In genomic region chr1:173532237-173532636, GRCh38 we compare ENCODE assay signal across 14 cellular contexts. TPM values are rescaled to one million over a fixed set of nuclear protein-coding genes. Genes with fewer than 3 reads are reported as not detected.
DNase-seq lines count a peak whose midpoint lies in the region; ATAC-seq, FAIRE-seq and TF ChIP-seq lines count a peak whose summit lies in the region.
"Had no signal": no experiment of that assay in that cellular context is flagged by ENCODE, and none has a peak within 500 bp of the region (broad histone marks: within the 10 kb centered on the region; RNA-seq: fewer than 3 reads in every experiment).

No MANE protein-coding gene starts in this region.

- H3K36me3 ChIP-seq in liver (ENCODE audit: control insufficient read depth in 4 of 4, insufficient read depth in 3 of 4, low read depth in 1 of 4, low read length in 3 of 4): no peaks in the 10 kb centered on the region
- no peaks in the 10 kb centered on the region for H3K36me3 ChIP-seq in HepG2 (replicated peaks in 1 of 2; ENCODE audit: control insufficient read depth in 1 of 2, insufficient read depth in 2 of 2, low read length in 2 of 2)
- no peaks in the 10 kb centered on the region for H3K36me3 ChIP-seq in SK-N-SH (replicated peaks in 1 of 2; ENCODE audit: control insufficient read depth in 1 of 2, insufficient read depth in 2 of 2, low read length in 1 of 2)
- no peaks in the 10 kb centered on the region for H3K36me3 ChIP-seq in thyroid gland

- no peaks in the 10 kb centered on the region for H3F3A ChIP-seq in SK-N-SH (replicated peaks; ENCODE audit: insufficient read depth)

- intact Hi-C loops in HepG2 (cut with micrococcal nuclease; ENCODE audit: unreplicated experiment) (no loop called here), thyroid gland (cut with DNase I) (no loop called here)

- no peaks in the 10 kb centered on the region for H3K9me2 ChIP-seq in SK-N-SH

- H3K36me3 Mint-ChIP-seq in immature natural killer cell (no peaks in the 10 kb centered on the region), WTC11 (no peaks in the 10 kb centered on the region)

- TF ChIP-seq EP300 in HepG2 (IDR thresholded peaks at IDR 0.05; ENCODE audit: low read depth in 2 of 2, low read length in 2 of 2): no peak
- TF ChIP-seq EP300 in HepG2 (CRISPR knock-in tag; IDR thresholded peaks at IDR 0.05; ENCODE audit: borderline replicate concordance): no peak
- no peak for TF ChIP-seq EP300 in SK-N-SH (IDR thresholded peaks at IDR 0.05; ENCODE audit: borderline replicate concordance in 1 of 2, low read depth in 1 of 2, low read length in 1 of 2)

- H3K9ac ChIP-seq in liver (ENCODE audit: low read depth in 1 of 2, low read length in 2 of 2): peak overlapping the region in 1 of 2 donors; percentile 28
- H3K9ac ChIP-seq in HepG2 (ENCODE audit: insufficient read depth, low read depth, low read length): no peak overlapping the region
- H3K9ac ChIP-seq in SK-N-SH: no peak overlapping the region

- TF ChIP-seq RAD21 in liver (IDR thresholded peaks at IDR 0.05) (no peak), HepG2 (CRISPR knock-in tag; IDR thresholded peaks at IDR 0.05) (no peak), SK-N-SH (IDR thresholded peaks at IDR 0.05; ENCODE audit: low read length) (no peak)

- peaks cover 0 to 2% (median 0%) of the 10 kb centered on the region in 3 donors for H3K27me3 Mint-ChIP-seq in immature natural killer cell (ENCODE audit: low read depth in 3 of 3)
- H3K27me3 Mint-ChIP-seq in WTC11 (ENCODE audit: low read depth): no peaks in the 10 kb centered on the region

- H2AFZ ChIP-seq in HepG2 (ENCODE audit: low read length): no peak overlapping the region
- peak overlapping the region; percentile 69 for H2AFZ ChIP-seq in SK-N-SH (ENCODE audit: low read depth)

- H3K9me3 Mint-ChIP-seq in immature natural killer cell (no peaks in the 10 kb centered on the region), WTC11 (no peaks in the 10 kb centered on the region)

- H3K4me3 Mint-ChIP-seq in immature natural killer cell (peak overlapping the region in 2 of 5 donors; percentile 24 to 67), WTC11 (no peak overlapping the region)

- CTCF ChIA-PET in HepG2 (lab: Yijun Ruan, JAX; ENCODE audit: low intra/inter-chr PET ratio, low total read pairs): no interaction called here
- CTCF ChIA-PET in SK-N-SH (lab: Yijun Ruan, JAX): no interaction called here
- CTCF ChIA-PET in WTC11 (lab: Charles Lee): no interaction called here

- BruUV-seq in HepG2 (replicated peaks; lab: Mats Ljungman, UMichigan): no TSS peak

- POLR2A ChIA-PET in HepG2 (lab: Yijun Ruan, JAX) (no interaction called here), SK-N-SH (lab: Yijun Ruan, JAX) (no interaction called here), WTC11 (lab: Charles Lee) (no interaction called here)

- H3K27ac Mint-ChIP-seq in immature natural killer cell: peak overlapping the region in 4 of 6 donors; percentile 6 to 61 (median 28)
- no peak overlapping the region for H3K27ac Mint-ChIP-seq in WTC11

- no peak for ATAC-seq in HepG2
- no peak for ATAC-seq in WTC11
- ATAC-seq in GM21390 (IDR thresholded peaks at IDR 0.05; ENCODE audit: unreplicated experiment): no peak
- ATAC-seq: psoas muscle had no signal

- DNase-seq in HepG2 (ENCODE audit: low spot score): no peak
- DNase-seq in SK-N-SH: no peak
- DNase-seq in immature natural killer cell: no peak
- DNase-seq in WTC11 (ENCODE audit: low spot score): no peak
- no peak for DNase-seq in NCI-H526 treated with DMSO at 0.1 percent for 48 hours (lab: John Stamatoyannopoulos, UW)
- no peak for DNase-seq in thyroid gland
- DNase-seq: DMS79, NCI-H2227 treated with DMSO at 0.1 percent for 48 hours, psoas muscle, trophoblast cell had no signal

- H3K79me2 ChIP-seq in HepG2 (ENCODE audit: insufficient read depth, low read length) (no peaks in the 10 kb centered on the region), SK-N-SH (ENCODE audit: insufficient read depth) (no peaks in the 10 kb centered on the region)

- peaks cover 4 to 10% of the 10 kb centered on the region in 2 donors for H3K4me1 Mint-ChIP-seq in immature natural killer cell
- H3K4me1 Mint-ChIP-seq in WTC11: peaks cover 47% of the 10 kb centered on the region

- TF ChIP-seq CTCF in liver (IDR thresholded peaks at IDR 0.05; ENCODE audit: low read depth, low read length, missing input control) (no peak), HepG2 (CRISPR knock-in tag; IDR thresholded peaks at IDR 0.05) (no peak), SK-N-SH (IDR thresholded peaks at IDR 0.05) (no peak), WTC11 (IDR thresholded peaks at IDR 0.05) (no peak), thyroid gland (IDR thresholded peaks at IDR 0.05) (no peak)

- H3K4me2 ChIP-seq in HepG2 (ENCODE audit: low read depth, low read length) (no peak overlapping the region), SK-N-SH (peak overlapping the region; percentile 22; the same call in 1 of the 2 replicates)

- H3K27ac ChIP-seq in liver (ENCODE audit: low read depth in 1 of 2, low read length in 2 of 2) (no peak overlapping the region), HepG2 (ENCODE audit: extremely low read length, insufficient read depth, low read length) (no peak overlapping the region), SK-N-SH (ENCODE audit: low read depth in 2 of 2, low read length in 1 of 2) (no peak overlapping the region), thyroid gland (no peak overlapping the region)
- H3K27ac ChIP-seq: psoas muscle had no signal

- H3K4me3 ChIP-seq in liver (ENCODE audit: low read depth in 1 of 3, low read length in 3 of 3) (no peak overlapping the region), HepG2 (replicated peaks in 1 of 3; ENCODE audit: insufficient read depth in 1 of 3, low read depth in 2 of 3, low read length in 3 of 3) (no peak overlapping the region), SK-N-SH (ENCODE audit: low read depth in 2 of 2, low read length in 1 of 2) (no peak overlapping the region), thyroid gland (replicated peaks in 1 of 3) (no peak overlapping the region)
- H3K4me3 ChIP-seq: psoas muscle had no signal

- in situ Hi-C loops in HepG2 (cut with HindIII; ENCODE audit: extremely low pct_ligation_motif_present, low pct_unique_long_range_greater_than_20kb): no loop called here

- H3K4me1 ChIP-seq in liver (ENCODE audit: control insufficient read depth in 4 of 4, insufficient read depth in 4 of 4, low read length in 3 of 4) (peaks cover 0 to 10% (median 5%) of the 10 kb centered on the region in 4 donors), HepG2 (ENCODE audit: insufficient read depth, low read length) (no peaks in the 10 kb centered on the region), SK-N-SH (ENCODE audit: control insufficient read depth in 1 of 2, insufficient read depth in 2 of 2, low read depth in 1 of 2, low read length in 1 of 2) (no peaks in the 10 kb centered on the region; a peak in 1 of 4 replicates), thyroid gland (no peaks in the 10 kb centered on the region)
- H3K4me1 ChIP-seq: psoas muscle had no signal

- FAIRE-seq in HepG2 (lab: Jason Lieb, UNC): no peak
- FAIRE-seq: endometrium, islet of Langerhans had no signal

- no peaks in the 10 kb centered on the region for H4K20me1 ChIP-seq in HepG2 (ENCODE audit: insufficient read depth, low read length)
- H4K20me1 ChIP-seq in SK-N-SH (ENCODE audit: insufficient read depth): no peaks in the 10 kb centered on the region

- no peaks in the 10 kb centered on the region for H3K9me3 ChIP-seq in liver (ENCODE audit: control insufficient read depth in 4 of 4, low read length in 3 of 4)
- H3K9me3 ChIP-seq in HepG2 (ENCODE audit: low read length): no peaks in the 10 kb centered on the region
- no peaks in the 10 kb centered on the region for H3K9me3 ChIP-seq in SK-N-SH
- H3K9me3 ChIP-seq in thyroid gland: no peaks in the 10 kb centered on the region
- H3K9me3 ChIP-seq: psoas muscle had no signal

- H3K27me3 ChIP-seq in liver (ENCODE audit: control insufficient read depth in 4 of 4, insufficient read depth in 4 of 4, low read length in 3 of 4) (no peaks in the 10 kb centered on the region), HepG2 (ENCODE audit: control insufficient read depth in 1 of 2, insufficient read depth in 2 of 2, low read length in 2 of 2) (no peaks in the 10 kb centered on the region), SK-N-SH (ENCODE audit: insufficient read depth) (no peaks in the 10 kb centered on the region), thyroid gland (no peaks in the 10 kb centered on the region)

- TF ChIP-seq POLR2A in HepG2 (IDR thresholded peaks at IDR 0.05; ENCODE audit: insufficient read depth in 1 of 2, low read depth in 2 of 2, low read length in 2 of 2): no peak
- TF ChIP-seq POLR2A in thyroid gland (IDR thresholded peaks at IDR 0.05): no peak

RNA-seq across cellular contexts. Expression of gene PRDX6, which starts 55.1 kb away (rescaled TPM):
- total RNA-seq in liver (100 to 1,000 TPM; 147 to 161 TPM), HepG2 (2016; rRNA removed; fragmentation: Illumina TruSeq; extraction: Trizol) (309 and 409 TPM in 2 replicates), WTC11 (2021) (512 to 538 TPM (median 516 TPM) in 3 replicates), thyroid gland (100 to 1,000 TPM; 161 to 301 (median 233) TPM)
- polyA plus RNA-seq in liver (100 to 1,000 TPM; 320 to 370 TPM), HepG2 (2011; rRNA removed) (182 and 224 TPM in 2 replicates), SK-N-SH (2012; rRNA removed) (224 and 270 TPM in 2 replicates), immature natural killer cell (100 to 1,000 TPM; 104 to 138 (median 108) TPM)
- 101 and 108 TPM in 2 replicates for total RNA-seq in HepG2 (2016; cell fraction: cytosol; rRNA removed; fragmentation: Illumina TruSeq; extraction: Trizol; ENCODE audit: low read depth)
- total RNA-seq in HepG2 (2016; cell fraction: insoluble cytoplasmic fraction; rRNA removed; fragmentation: Illumina TruSeq; extraction: Trizol): 290 and 420 TPM in 2 replicates
- 163 and 164 TPM in 2 replicates for total RNA-seq in HepG2 (2016; cell fraction: membrane; rRNA removed; fragmentation: Illumina TruSeq; extraction: Trizol)
- 158 and 162 TPM in 2 replicates for total RNA-seq in HepG2 (2016; cell fraction: nucleus; rRNA removed; fragmentation: Illumina TruSeq; extraction: Trizol)
- polyA plus RNA-seq in HepG2 (2011; cell fraction: cytosol; rRNA removed): 148 and 182 TPM in 2 replicates
- 77.5 and 98.5 TPM in 2 replicates for polyA plus RNA-seq in HepG2 (2011; cell fraction: nucleus; rRNA removed)
- 214 and 298 TPM in 2 replicates for polyA plus RNA-seq in HepG2 (2012)
- polyA plus RNA-seq in HepG2 (2016; cell fraction: cytosol; fragmentation: Illumina TruSeq; extraction: Trizol; ENCODE audit: low read depth): 220 and 232 TPM in 2 replicates
- 592 and 617 TPM in 2 replicates for polyA plus RNA-seq in HepG2 (2016; cell fraction: insoluble cytoplasmic fraction; fragmentation: Illumina TruSeq; extraction: Trizol; ENCODE audit: low read depth)
- polyA plus RNA-seq in HepG2 (2016; cell fraction: membrane; fragmentation: Illumina TruSeq; extraction: Trizol; ENCODE audit: low read depth): 227 and 237 TPM in 2 replicates
- polyA plus RNA-seq in HepG2 (2016; cell fraction: nucleus; fragmentation: Illumina TruSeq; extraction: Trizol; ENCODE audit: insufficient read depth, low read depth): 302 and 311 TPM in 2 replicates
- 405 and 1,001 TPM in 2 replicates for polyA minus RNA-seq in HepG2 (2011; rRNA and poly(A)+ RNA removed; ENCODE audit: low replicate concordance)
- 141 and 192 TPM in 2 replicates for polyA minus RNA-seq in HepG2 (2011; cell fraction: cytosol; rRNA and poly(A)+ RNA removed)
- 97.6 and 120 TPM in 2 replicates for polyA minus RNA-seq in HepG2 (2011; cell fraction: nucleus; rRNA and poly(A)+ RNA removed)
- 279 and 294 TPM in 2 replicates for polyA plus RNA-seq in SK-N-SH (2012; cell fraction: cytosol; rRNA removed)
- 172 and 259 TPM in 2 replicates for polyA plus RNA-seq in SK-N-SH (2012; cell fraction: nucleus; rRNA removed)
